9 cellular contexts compared by ENCODE assay signal in genomic region chr10:91887900-91888225, GRCh38. TPM values are rescaled to one million over a fixed set of nuclear protein-coding genes. Genes with fewer than 3 reads are reported as not detected.
DNase-seq lines count a peak whose midpoint lies in the region; TF ChIP-seq lines count a peak whose summit lies in the region.
"Had no signal": no experiment of that assay in that cellular context is flagged by ENCODE, and none has a peak within 500 bp of the region (broad histone marks: within the 10 kb centered on the region; RNA-seq: fewer than 3 reads in every experiment).

No MANE protein-coding gene starts in this region.

- no peak for TF ChIP-seq POLR2A in suprapubic skin (IDR thresholded peaks at IDR 0.05)

- peaks cover 40% of the 10 kb centered on the region for H3K27me3 Mint-ChIP-seq in T-helper 1 cell treated with Interleukin-12 subunit alpha and Interleukin-12 subunit beta and Interleukin-4 antibody, amounts not matched to agents 30 μg/mL and 1 μg/mL, for 36 hours (ENCODE audit: low read depth)

- no peaks in the 10 kb centered on the region for H3K9me3 Mint-ChIP-seq in T-helper 1 cell treated with Interleukin-12 subunit alpha and Interleukin-12 subunit beta and Interleukin-4 antibody, amounts not matched to agents 30 μg/mL and 1 μg/mL, for 36 hours

- H3K4me3 ChIP-seq in astrocyte of the cerebellum (ENCODE audit: low read depth, low read length) (peak overlapping the region; percentile 42), liver (ENCODE audit: low read depth in 1 of 3, low read length in 3 of 3) (peak overlapping the region; percentile 49 to 67 (median 59)), suprapubic skin (peak overlapping the region; percentile 62)

- in situ Hi-C loops in astrocyte of the cerebellum (cut with HindIII; ENCODE audit: low sequenced_read_pairs): no loop called here

- peak overlapping the region; percentile 89 for H3K4me3 Mint-ChIP-seq in T-helper 1 cell treated with Interleukin-12 subunit alpha and Interleukin-12 subunit beta and Interleukin-4 antibody, amounts not matched to agents 30 μg/mL and 1 μg/mL, for 36 hours

- H3K27me3 ChIP-seq in liver (ENCODE audit: control insufficient read depth in 4 of 4, insufficient read depth in 4 of 4, low read length in 3 of 4) (no peaks in the 10 kb centered on the region), suprapubic skin (no peaks in the 10 kb centered on the region)

- peaks cover 2% of the 10 kb centered on the region for H3K36me3 Mint-ChIP-seq in T-helper 1 cell treated with Interleukin-12 subunit alpha and Interleukin-12 subunit beta and Interleukin-4 antibody, amounts not matched to agents 30 μg/mL and 1 μg/mL, for 36 hours (ENCODE audit: low read depth)

- H3K27ac Mint-ChIP-seq in T-helper 1 cell treated with Interleukin-12 subunit alpha and Interleukin-12 subunit beta and Interleukin-4 antibody, amounts not matched to agents 30 μg/mL and 1 μg/mL, for 36 hours: no peak overlapping the region

- no peak for TF ChIP-seq RAD21 in liver (IDR thresholded peaks at IDR 0.05)

- WGBS in liver: 15% methylated on average over 5 of the region's 5 CpGs
- WGBS in suprapubic skin: 10% methylated on average over 5 of the region's 5 CpGs

- DNase-seq in T-helper 1 cell (no peak), astrocyte of the cerebellum (ENCODE audit: low read depth) (no peak), suprapubic skin (ENCODE audit: low spot score in 2 of 2) (no peak), medulla oblongata (ENCODE audit: extremely low spot score) (no peak), CD1c-positive myeloid dendritic cell (ENCODE audit: extremely low spot score) (no peak), GDM1 (lab: John Stamatoyannopoulos, UW) (no peak)
- DNase-seq: NCI-H2107 had no signal

- no peak for TF ChIP-seq CTCF in astrocyte of the cerebellum (IDR thresholded peaks at IDR 0.05; ENCODE audit: low read depth, low read length, missing control alignments)
- no peak for TF ChIP-seq CTCF in liver (IDR thresholded peaks at IDR 0.05; ENCODE audit: low read depth, low read length, missing input control)
- no peak for TF ChIP-seq CTCF in suprapubic skin (IDR thresholded peaks at IDR 0.05)

- H3K4me1 ChIP-seq in liver (ENCODE audit: control insufficient read depth in 4 of 4, insufficient read depth in 4 of 4, low read length in 3 of 4): peaks cover 0 to 11% (median 10%) of the 10 kb centered on the region in 4 donors
- H3K4me1 ChIP-seq in suprapubic skin: peaks cover 26% of the 10 kb centered on the region

- H3K36me3 ChIP-seq in liver (ENCODE audit: control insufficient read depth in 4 of 4, insufficient read depth in 3 of 4, low read depth in 1 of 4, low read length in 3 of 4) (no peaks in the 10 kb centered on the region), suprapubic skin (no peaks in the 10 kb centered on the region)

- H3K9ac ChIP-seq in liver (ENCODE audit: low read depth in 1 of 2, low read length in 2 of 2): peak overlapping the region in 1 of 2 donors; percentile 44

- H3K27ac ChIP-seq in liver (ENCODE audit: low read depth in 1 of 2, low read length in 2 of 2) (no peak overlapping the region), suprapubic skin (no peak overlapping the region)

- peaks cover 11% of the 10 kb centered on the region for H3K4me1 Mint-ChIP-seq in T-helper 1 cell treated with Interleukin-12 subunit alpha and Interleukin-12 subunit beta and Interleukin-4 antibody, amounts not matched to agents 30 μg/mL and 1 μg/mL, for 36 hours (ENCODE audit: low read depth)

- H3K9me3 ChIP-seq in liver (ENCODE audit: control insufficient read depth in 4 of 4, low read length in 3 of 4) (no peaks in the 10 kb centered on the region), suprapubic skin (no peaks in the 10 kb centered on the region)

- TF ChIP-seq EP300 in suprapubic skin (IDR thresholded peaks at IDR 0.05): no peak

TF ChIP-seq in liver, 16 proteins besides CTCF, POLR2A, EP300 and RAD21:
- TF ChIP-seq HNF4A (conservative IDR thresholded peaks at IDR 0.05): no peak
- no peak for TF ChIP-seq HNF4G (IDR thresholded peaks at IDR 0.05)
- TF ChIP-seq REST (IDR thresholded peaks at IDR 0.05): no peak
- no peak for TF ChIP-seq ATF3 (IDR thresholded peaks at IDR 0.05)
- TF ChIP-seq YY1 (IDR thresholded peaks at IDR 0.05): no peak
- TF ChIP-seq TAF1 (conservative IDR thresholded peaks at IDR 0.05): no peak
- TF ChIP-seq JUND (IDR thresholded peaks at IDR 0.05): no peak
- TF ChIP-seq NR2F2 (IDR thresholded peaks at IDR 0.05): no peak
- no peak for TF ChIP-seq RXRA (IDR thresholded peaks at IDR 0.05)
- no peak for TF ChIP-seq ZBTB33 (IDR thresholded peaks at IDR 0.05)
- TF ChIP-seq FOXA2 (IDR thresholded peaks at IDR 0.05): no peak
- no peak for TF ChIP-seq GABPA (IDR thresholded peaks at IDR 0.05 in 1 of 2, conservative IDR thresholded peaks at IDR 0.05 in 1 of 2)
- TF ChIP-seq EGR1 (IDR thresholded peaks at IDR 0.05; ENCODE audit: low read depth in 2 of 2): no peak
- TF ChIP-seq MAX (IDR thresholded peaks at IDR 0.05): no peak

RNA-seq across cellular contexts. Expression of gene FGFBP3, which starts 21.4 kb away (rescaled TPM):
- total RNA-seq in liver (under 1 TPM; 0.25 to 0.37 TPM), suprapubic skin (1 to 10 TPM in 2 of 4 donors, under 1 TPM in 2; 0.23 to 1.0 (median 0.79) TPM)
- polyA plus RNA-seq in liver: under 1 TPM; 0.08 to 0.14 TPM

RNA-seq across cellular contexts. Expression of gene BTAF1, which starts 35.7 kb away (rescaled TPM):
- 10 to 100 TPM; 26.8 to 49.6 TPM for total RNA-seq in liver
- 1 to 10 TPM; 5.9 to 9.1 TPM for polyA plus RNA-seq in liver
- total RNA-seq in suprapubic skin: 100 to 1,000 TPM in 1 of 4 donors, 10 to 100 TPM in 3; 46.6 to 215 (median 61.0) TPM
